Comparison of ENCODE assay signal across 13 cellular contexts in genomic region chr1:180580237-180580636, GRCh38. TPM values are rescaled to one million over a fixed set of nuclear protein-coding genes. Genes with fewer than 3 reads are reported as not detected.
DNase-seq lines count a peak whose midpoint lies in the region; ATAC-seq and TF ChIP-seq lines count a peak whose summit lies in the region.
"Had no signal": no experiment of that assay in that cellular context is flagged by ENCODE, and none has a peak within 500 bp of the region (broad histone marks: within the 10 kb centered on the region; RNA-seq: fewer than 3 reads in every experiment).

No MANE protein-coding gene starts in this region.

- TF ChIP-seq POLR2A in uterus (IDR thresholded peaks at IDR 0.05) = no peak

- no peak overlapping the region for H3K27ac ChIP-seq in uterus
- H3K27ac ChIP-seq: gastrocnemius medialis, upper lobe of left lung had no signal

- DNase-seq in NCI-H2171 treated with DMSO at 0.1 percent for 48 hours (lab: John Stamatoyannopoulos, UW) = peak; percentile 35
- DNase-seq in NCI-H2171 (lab: John Stamatoyannopoulos, UW) = no peak
- DNase-seq in NCI-H69 (lab: John Stamatoyannopoulos, UW) = peak; percentile 84
- peak; percentile 51 for DNase-seq in fibroblast of mammary gland (ENCODE audit: low read depth)
- peak; percentile 97 for DNase-seq in renal cortical epithelial cell (ENCODE audit: low read depth)
- no peak for DNase-seq in uterus
- DNase-seq: activated naive CD8-positive, alpha-beta T cell treated with anti-CD3 and anti-CD28 coated beads, Interleukin-2, amount 50 U/mL, for 24 hours; gastrocnemius medialis; stimulated activated CD4-positive, alpha-beta T cell treated with anti-CD3 and anti-CD28 coated beads, Interleukin-4, amount 100 ng/mL, for 1 hour had no signal

- TF ChIP-seq CTCF in fibroblast of mammary gland (conservative IDR thresholded peaks at IDR 0.05; ENCODE audit: control insufficient read depth, insufficient read depth, low read depth, low read length) (no peak), uterus (IDR thresholded peaks at IDR 0.05) (no peak)

- no peaks in the 10 kb centered on the region for H3K36me3 ChIP-seq in uterus
- H3K36me3 ChIP-seq: gastrocnemius medialis, upper lobe of left lung had no signal

- H3K4me3 ChIP-seq in fibroblast of mammary gland (ENCODE audit: control insufficient read depth, low read depth, low read length) (no peak overlapping the region), uterus (no peak overlapping the region)
- H3K4me3 ChIP-seq: gastrocnemius medialis, upper lobe of left lung had no signal

- ATAC-seq in GM19324 (IDR thresholded peaks at IDR 0.05; ENCODE audit: low FRiP score, unreplicated experiment) = no peak
- ATAC-seq in HG03354 (IDR thresholded peaks at IDR 0.05; ENCODE audit: poor library complexity, severe bottlenecking, unreplicated experiment) = no peak
- ATAC-seq: activated naive CD8-positive, alpha-beta T cell treated with anti-CD3 and anti-CD28 coated beads, Interleukin-2, amount 50 U/mL, for 24 hours; gastrocnemius medialis; WTC11 had no signal

- H3K9me3 ChIP-seq in uterus = no peaks in the 10 kb centered on the region
- H3K9me3 ChIP-seq: gastrocnemius medialis, upper lobe of left lung had no signal

- no peaks in the 10 kb centered on the region for H3K27me3 ChIP-seq in uterus
- H3K27me3 ChIP-seq: gastrocnemius medialis, upper lobe of left lung had no signal

- intact Hi-C loops in uterus (cut with DNase I; ENCODE audit: low total_unique reads) = no loop called here

- H3K4me1 ChIP-seq in uterus = no peaks in the 10 kb centered on the region
- H3K4me1 ChIP-seq: gastrocnemius medialis, upper lobe of left lung had no signal

RNA-seq across cellular contexts. Expression of gene OVAAL, which starts 21.5 kb away (rescaled TPM):
- not detected in 2 replicates for total RNA-seq in renal cortical epithelial cell
- not detected for total RNA-seq in uterus
- total RNA-seq: gastrocnemius medialis, upper lobe of left lung, WTC11 had no signal

RNA-seq across cellular contexts. Expression of gene XPR1, which starts 51.6 kb away (rescaled TPM):
- total RNA-seq in renal cortical epithelial cell (35.4 and 53.6 TPM in 2 replicates), uterus (10 to 100 TPM in 3 of 4 donors, 1 to 10 TPM in 1; 10.0 to 29.7 (median 26.2) TPM)

Comparison
In these comparisons a context has a peak if more than half of its experiments do, and no peak if none do; other contexts are left out.
1. DNase-seq: peak in NCI-H2171 treated with DMSO at 0.1 percent for 48 hours (single experiment), NCI-H69 (single experiment), fibroblast of mammary gland (single experiment) and renal cortical epithelial cell (single experiment); none in NCI-H2171 (single experiment) and uterus (0 of 2).